10 cellular contexts compared by ENCODE assay signal in genomic region chr19:21256722-21257121, GRCh38.
DNase-seq lines count a peak whose midpoint lies in the region; ATAC-seq and TF ChIP-seq lines count a peak whose summit lies in the region.
"Had no signal": no experiment of that assay in that cellular context is flagged by ENCODE, and none has a peak within 500 bp of the region (broad histone marks: within the 10 kb centered on the region; RNA-seq: fewer than 3 reads in every experiment).

No MANE protein-coding gene starts in this region.

- no peak overlapping the region for H3K4me3 Mint-ChIP-seq in activated T-helper 2 cell treated with anti-CD3 and anti-CD28 coated beads, Interferon-gamma antibody, Interleukin-2, Interleukin-4, amounts not matched to agents 10 μg/mL and 5 μg/mL and 100 μg/mL, durations not matched to agents 14 hours and 24 hours and 36 hours (ENCODE audit: low read depth)

- no peak overlapping the region for H3K4me3 ChIP-seq in foreskin fibroblast (ENCODE audit: low read depth in 1 of 2, low read length in 2 of 2)
- H3K4me3 ChIP-seq: SJCRH30 had no signal

- TF ChIP-seq CTCF in GM13977 (IDR thresholded peaks at IDR 0.05; ENCODE audit: extremely low read depth, insufficient read depth, missing control alignments) = peak; percentile 26
- peak; percentile 4 for TF ChIP-seq CTCF in foreskin fibroblast (IDR thresholded peaks at IDR 0.05; ENCODE audit: low read depth, low read length)

- ATAC-seq in HG03159 (IDR thresholded peaks at IDR 0.05; ENCODE audit: unreplicated experiment) (no peak), GM21447 (IDR thresholded peaks at IDR 0.05; ENCODE audit: unreplicated experiment) (no peak)

- intact Hi-C loops in activated T-helper 2 cell treated with anti-CD3 and anti-CD28 coated beads, Interferon-gamma antibody, Interleukin-2, Interleukin-4, amounts not matched to agents 10 μg/mL and 5 μg/mL and 100 μg/mL, durations not matched to agents 14 hours and 24 hours and 36 hours (cut with micrococcal nuclease) = no loop called here

- peaks cover 57% of the 10 kb centered on the region for H3K9me3 Mint-ChIP-seq in activated T-helper 2 cell treated with anti-CD3 and anti-CD28 coated beads, Interferon-gamma antibody, Interleukin-2, Interleukin-4, amounts not matched to agents 10 μg/mL and 5 μg/mL and 100 μg/mL, durations not matched to agents 14 hours and 24 hours and 36 hours

- H3K4me1 Mint-ChIP-seq in activated T-helper 2 cell treated with anti-CD3 and anti-CD28 coated beads, Interferon-gamma antibody, Interleukin-2, Interleukin-4, amounts not matched to agents 10 μg/mL and 5 μg/mL and 100 μg/mL, durations not matched to agents 14 hours and 24 hours and 36 hours (ENCODE audit: low read depth) = no peaks in the 10 kb centered on the region

- in situ Hi-C loops in GM13977 (cut with MboI; ENCODE audit: low pct_unique_long_range_greater_than_20kb, low sequenced_read_pairs, unreplicated experiment) = no loop called here

- H3K27ac Mint-ChIP-seq in activated T-helper 2 cell treated with anti-CD3 and anti-CD28 coated beads, Interferon-gamma antibody, Interleukin-2, Interleukin-4, amounts not matched to agents 10 μg/mL and 5 μg/mL and 100 μg/mL, durations not matched to agents 14 hours and 24 hours and 36 hours = no peak overlapping the region

- H3K36me3 Mint-ChIP-seq in activated T-helper 2 cell treated with anti-CD3 and anti-CD28 coated beads, Interferon-gamma antibody, Interleukin-2, Interleukin-4, amounts not matched to agents 10 μg/mL and 5 μg/mL and 100 μg/mL, durations not matched to agents 14 hours and 24 hours and 36 hours (ENCODE audit: low read depth) = no peaks in the 10 kb centered on the region

- peak; percentile 35 for DNase-seq in 8988T
- DNase-seq in GM13977 (ENCODE audit: low spot score) = no peak
- peak; percentile 80 for DNase-seq in RKO (ENCODE audit: low spot score)
- DNase-seq in foreskin fibroblast = no peak
- DNase-seq in activated T-helper 2 cell treated with anti-CD3 and anti-CD28 coated beads, Interferon-gamma antibody, Interleukin-2, Interleukin-4, amounts not matched to agents 10 μg/mL and 5 μg/mL and 100 μg/mL, durations not matched to agents 14 hours and 24 hours and 36 hours (ENCODE audit: low spot score) = no peak
- DNase-seq in NCI-H187 (lab: John Stamatoyannopoulos, UW) = no peak
- DNase-seq: activated T-cell treated with anti-CD3 and anti-CD28 coated beads, Interleukin-2, amount 50 U/mL, for 48 hours had no signal

- H3K27me3 Mint-ChIP-seq in activated T-helper 2 cell treated with anti-CD3 and anti-CD28 coated beads, Interferon-gamma antibody, Interleukin-2, Interleukin-4, amounts not matched to agents 10 μg/mL and 5 μg/mL and 100 μg/mL, durations not matched to agents 14 hours and 24 hours and 36 hours (ENCODE audit: low read depth) = no peaks in the 10 kb centered on the region

Comparison
In these comparisons a context has a peak if more than half of its experiments do, and no peak if none do; other contexts are left out.
1. DNase-seq: peak in 8988T (single experiment) and RKO (single experiment); none in GM13977 (single experiment), foreskin fibroblast (0 of 2), activated T-helper 2 cell treated with anti-CD3 and anti-CD28 coated beads, Interferon-gamma antibody, Interleukin-2, Interleukin-4, amounts not matched to agents 10 μg/mL and 5 μg/mL and 100 μg/mL, durations not matched to agents 14 hours and 24 hours and 36 hours (single experiment) and NCI-H187 (0 of 2).